In the genomic region with DNA sequence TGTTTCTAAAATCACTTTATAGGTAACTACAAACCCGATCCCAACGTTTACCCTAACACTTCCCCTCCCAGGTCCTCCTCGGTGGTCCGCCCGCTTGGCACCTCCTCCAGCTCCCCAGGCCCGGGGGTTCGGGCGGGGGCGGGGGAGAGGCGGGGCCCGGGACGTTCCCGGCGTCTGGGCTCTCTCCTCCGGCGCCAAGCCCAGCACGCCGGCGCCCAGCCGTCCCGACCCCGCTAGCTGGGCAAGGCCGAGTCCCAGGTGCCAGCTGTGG, we compare ENCODE assay signal across 8 cellular contexts. TPM values are rescaled to one million over a fixed set of nuclear protein-coding genes. Genes with fewer than 3 reads are reported as not detected.
DNase-seq lines count a peak whose midpoint lies in the region; FAIRE-seq and TF ChIP-seq lines count a peak whose summit lies in the region.

No MANE protein-coding gene starts in this region.

- H3K4me1 Mint-ChIP-seq in T-helper 1 cell treated with Interleukin-12 subunit alpha and Interleukin-12 subunit beta and Interleukin-4 antibody, amounts not matched to agents 30 μg/mL and 1 μg/mL, for 36 hours (ENCODE audit: low read depth): peaks cover 42% of the 10 kb centered on the region
- peaks cover 33% of the 10 kb centered on the region for H3K4me1 Mint-ChIP-seq in osteocyte (ENCODE audit: unreplicated experiment)

- H3K9ac ChIP-seq in MM.1S (ENCODE audit: low read length) (peak overlapping the region; percentile 82), endocrine pancreas (ENCODE audit: control insufficient read depth, insufficient read depth, low read length) (peak overlapping the region; percentile 27)

- H3K79me2 ChIP-seq in MM.1S (ENCODE audit: low read length): peaks cover 67% of the 10 kb centered on the region

- H3K36me3 Mint-ChIP-seq in T-helper 1 cell treated with Interleukin-12 subunit alpha and Interleukin-12 subunit beta and Interleukin-4 antibody, amounts not matched to agents 30 μg/mL and 1 μg/mL, for 36 hours (ENCODE audit: low read depth): peaks cover 33% of the 10 kb centered on the region
- peaks cover 20% of the 10 kb centered on the region for H3K36me3 Mint-ChIP-seq in osteocyte (ENCODE audit: unreplicated experiment)

- H3K4me2 ChIP-seq in MM.1S (ENCODE audit: low read depth, low read length): peak overlapping the region; percentile 67

- no peaks in the 10 kb centered on the region for H3K9me3 Mint-ChIP-seq in T-helper 1 cell treated with Interleukin-12 subunit alpha and Interleukin-12 subunit beta and Interleukin-4 antibody, amounts not matched to agents 30 μg/mL and 1 μg/mL, for 36 hours
- no peaks in the 10 kb centered on the region for H3K9me3 Mint-ChIP-seq in osteocyte (ENCODE audit: unreplicated experiment)

- peaks cover 8% of the 10 kb centered on the region; the same call in 1 of the 2 replicates for H3F3A ChIP-seq in MM.1S (ENCODE audit: insufficient read depth, low read length)

- H3K9me2 ChIP-seq in MM.1S (replicated peaks; ENCODE audit: insufficient read depth, low read length): no peaks in the 10 kb centered on the region

- no peak for TF ChIP-seq POLR2A in GM12892 (IDR thresholded peaks at IDR 0.05; ENCODE audit: low read depth, low read length)

- H3K9me3 ChIP-seq in MM.1S (replicated peaks; ENCODE audit: insufficient read depth, low read length) (no peaks in the 10 kb centered on the region), endocrine pancreas (ENCODE audit: control insufficient read depth, low read length) (no peaks in the 10 kb centered on the region)

- H3K36me3 ChIP-seq in MM.1S (replicated peaks; ENCODE audit: insufficient read depth, low read length) (peaks cover 9% of the 10 kb centered on the region; the same call in 1 of the 2 replicates), endocrine pancreas (ENCODE audit: control insufficient read depth, insufficient read depth, low read length) (no peaks in the 10 kb centered on the region)

- FAIRE-seq in GM12892 (lab: Jason Lieb, UNC): no peak

- DNase-seq in T-helper 1 cell (no peak), MM.1S (no peak), osteocyte (ENCODE audit: extremely low spot score, unreplicated experiment) (no peak), GM12892 (ENCODE audit: insufficient read length) (no peak), GOT3 (lab: John Stamatoyannopoulos, UW) (no peak), T1000 (lab: John Stamatoyannopoulos, UW) (no peak)

- peak overlapping the region; percentile 93 for H3K4me3 Mint-ChIP-seq in T-helper 1 cell treated with Interleukin-12 subunit alpha and Interleukin-12 subunit beta and Interleukin-4 antibody, amounts not matched to agents 30 μg/mL and 1 μg/mL, for 36 hours
- H3K4me3 Mint-ChIP-seq in osteocyte (ENCODE audit: unreplicated experiment): peak overlapping the region; percentile 97

- H3K4me1 ChIP-seq in MM.1S (ENCODE audit: low read length) (peaks cover 14% of the 10 kb centered on the region), endocrine pancreas (ENCODE audit: control insufficient read depth, insufficient read depth, low read length) (peaks cover 26% of the 10 kb centered on the region)

- H3K4me3 ChIP-seq in MM.1S (ENCODE audit: low read length): peak overlapping the region; percentile 73
- H3K4me3 ChIP-seq in endocrine pancreas (ENCODE audit: control insufficient read depth, insufficient read depth, low read length): peak overlapping the region; percentile 92

- no peaks in the 10 kb centered on the region for H3K27me3 Mint-ChIP-seq in T-helper 1 cell treated with Interleukin-12 subunit alpha and Interleukin-12 subunit beta and Interleukin-4 antibody, amounts not matched to agents 30 μg/mL and 1 μg/mL, for 36 hours (ENCODE audit: low read depth)
- no peaks in the 10 kb centered on the region for H3K27me3 Mint-ChIP-seq in osteocyte (ENCODE audit: unreplicated experiment)

- 0 out of 2 replicates have a peak, but pooled peaks cover 8% of the 10 kb centered on the region for H4K20me1 ChIP-seq in MM.1S (ENCODE audit: insufficient read depth, low read length)

- peak overlapping the region; percentile 80 for H3K27ac ChIP-seq in MM.1S (ENCODE audit: low read length)

- peak overlapping the region; percentile 46 for H2AFZ ChIP-seq in MM.1S (ENCODE audit: low read length)

- peak overlapping the region; percentile 97 for H3K27ac Mint-ChIP-seq in T-helper 1 cell treated with Interleukin-12 subunit alpha and Interleukin-12 subunit beta and Interleukin-4 antibody, amounts not matched to agents 30 μg/mL and 1 μg/mL, for 36 hours
- H3K27ac Mint-ChIP-seq in osteocyte (ENCODE audit: unreplicated experiment): peak overlapping the region; percentile 97

- no peak for TF ChIP-seq CTCF in MM.1S (IDR thresholded peaks at IDR 0.05; ENCODE audit: low read length)
- no peak for TF ChIP-seq CTCF in osteocyte (IDR thresholded peaks at IDR 0.05)

- H3K27me3 ChIP-seq in MM.1S (replicated peaks; ENCODE audit: insufficient read depth, low read length) (no peaks in the 10 kb centered on the region), endocrine pancreas (ENCODE audit: control insufficient read depth, insufficient read depth, low read length) (no peaks in the 10 kb centered on the region)

RNA-seq across cellular contexts. Expression of a gene that starts 0.5 kb away (rescaled TPM):
- 80.3 and 84.6 TPM in 2 replicates for total RNA-seq in osteocyte
- 46.1 TPM for polyA plus RNA-seq in GM12892 (2012; ENCODE audit: missing spikeins)

RNA-seq across cellular contexts. Expression of a gene that starts 0.8 kb away (rescaled TPM):
- 10.7 and 13.4 TPM in 2 replicates for total RNA-seq in osteocyte
- polyA plus RNA-seq in GM12892 (2012; ENCODE audit: missing spikeins): 13.6 TPM
